25 cellular contexts compared by ENCODE assay signal in the genomic region with DNA sequence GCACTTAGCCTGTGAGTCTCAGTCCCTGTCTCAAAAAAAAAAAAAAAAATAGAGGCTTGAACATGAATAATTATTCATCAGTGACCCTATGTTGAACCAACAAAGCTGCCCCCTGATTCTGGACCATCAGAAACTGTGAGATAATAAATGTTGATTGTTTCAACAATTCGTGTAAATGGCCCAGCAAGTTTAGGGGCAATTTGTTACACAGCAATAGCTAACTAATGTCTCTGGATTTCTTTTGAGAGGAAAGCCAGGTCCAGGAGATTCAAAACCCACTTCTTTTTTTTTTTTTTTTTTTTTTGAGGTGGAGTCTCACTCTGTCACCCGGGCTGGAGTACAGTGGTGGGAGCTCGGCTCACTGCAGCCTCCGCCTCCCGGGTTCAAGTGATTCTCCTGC. TPM values are rescaled to one million over a fixed set of nuclear protein-coding genes. Genes with fewer than 3 reads are reported as not detected.
"Had no signal": no experiment of that assay in that cellular context is flagged by ENCODE, and none has a peak within 500 bp of the region (broad histone marks: within the 10 kb centered on the region; RNA-seq: fewer than 3 reads in every experiment).

No MANE protein-coding gene starts in this region.

- H3K36me3 ChIP-seq: stomach, suprapubic skin, thoracic aorta, thyroid gland, tibial artery, tibial nerve, transverse colon, upper lobe of left lung, upper lobe of right lung, uterus, vagina had no signal

- H3K27ac ChIP-seq: stomach, suprapubic skin, testis, thoracic aorta, thyroid gland, tibial artery, tibial nerve, transverse colon, upper lobe of left lung, upper lobe of right lung, uterus, vagina had no signal

- ATAC-seq: stimulated activated effector memory CD8-positive, alpha-beta T cell treated with anti-CD3 and anti-CD28 coated beads, Interleukin-12 subunit alpha, Interleukin-12 subunit beta, amount 100 ng/mL, for 72 hours; stimulated activated memory B cell treated with anti-CD40 and anti-IgM and Interleukin-4, amounts not matched to agents 10 μg/mL and 1 μg/mL and 100 μg/mL, for 72 hours; stimulated activated naive B cell treated with anti-CD40 and anti-IgM and Interleukin-4, amounts not matched to agents 10 μg/mL and 1 μg/mL and 100 μg/mL, for 72 hours; stimulated activated naive CD8-positive, alpha-beta T cell treated with anti-CD3 and anti-CD28 coated beads, Interleukin-15, amount 100 ng/mL, for 72 hours; stimulated activated naive CD8-positive, alpha-beta T cell treated with anti-CD3 and anti-CD28 coated beads, Interleukin-15, Interleukin-2, amounts not matched to agents 100 U/mL and 50 U/mL, for 24 hours; upper lobe of right lung had no signal

- H3K4me3 ChIP-seq: stomach, suprapubic skin, testis, thoracic aorta, thyroid gland, tibial artery, tibial nerve, transverse colon, upper lobe of left lung, upper lobe of right lung, uterus, vagina had no signal

- H3K27me3 ChIP-seq: stomach, suprapubic skin, testis, thyroid gland, tibial nerve, transverse colon, upper lobe of left lung, upper lobe of right lung, uterus, vagina had no signal

- H3K9me3 ChIP-seq: stomach, suprapubic skin, testis, thoracic aorta, thyroid gland, tibial artery, tibial nerve, transverse colon, upper lobe of left lung, upper lobe of right lung, uterus, vagina had no signal

- FAIRE-seq: urothelium cell line had no signal

- DNase-seq: stimulated activated CD4-positive, alpha-beta T cell treated with anti-CD3 and anti-CD28 coated beads, Interleukin-2, amount 100 ng/mL, for 48 hours; stimulated activated CD4-positive, alpha-beta T cell treated with anti-CD3 and anti-CD28 coated beads, Interleukin-4, amount 100 ng/mL, for 1 hour; stimulated activated CD4-positive, alpha-beta T cell treated with anti-CD3 and anti-CD28 coated beads, Interleukin-4, amount 100 ng/mL, for 24 hours; stimulated activated CD4-positive, alpha-beta T cell treated with anti-CD3 and anti-CD28 coated beads, Interleukin-4, amount 100 ng/mL, for 4 hours; stimulated activated CD8-positive, alpha-beta memory T cell treated with anti-CD3 and anti-CD28 coated beads, Interleukin-4, amount 100 ng/mL, for 48 hours; stimulated activated naive B cell treated with anti-CD40 and anti-IgM and Interleukin-4, amounts not matched to agents 10 μg/mL and 1 μg/mL and 100 μg/mL, for 72 hours; stimulated activated naive CD4-positive, alpha-beta T cell; stimulated activated naive CD8-positive, alpha-beta T cell treated with anti-CD3 and anti-CD28 coated beads, Interleukin-15, amount 100 ng/mL, for 72 hours; stimulated activated naive CD8-positive, alpha-beta T cell treated with anti-CD3 and anti-CD28 coated beads, Interleukin-15, Interleukin-2, amounts not matched to agents 100 U/mL and 50 U/mL, for 24 hours; stomach; substantia nigra; testis; thyroid gland; tibial artery; transverse colon; upper lobe of left lung; upper lobe of right lung; uterus had no signal

- H3K4me1 ChIP-seq: vagina had no signal

RNA-seq across cellular contexts. Expression of gene TLE6, which starts 12.5 kb away (rescaled TPM):
- total RNA-seq: transverse colon had no signal
